In the genomic region with DNA sequence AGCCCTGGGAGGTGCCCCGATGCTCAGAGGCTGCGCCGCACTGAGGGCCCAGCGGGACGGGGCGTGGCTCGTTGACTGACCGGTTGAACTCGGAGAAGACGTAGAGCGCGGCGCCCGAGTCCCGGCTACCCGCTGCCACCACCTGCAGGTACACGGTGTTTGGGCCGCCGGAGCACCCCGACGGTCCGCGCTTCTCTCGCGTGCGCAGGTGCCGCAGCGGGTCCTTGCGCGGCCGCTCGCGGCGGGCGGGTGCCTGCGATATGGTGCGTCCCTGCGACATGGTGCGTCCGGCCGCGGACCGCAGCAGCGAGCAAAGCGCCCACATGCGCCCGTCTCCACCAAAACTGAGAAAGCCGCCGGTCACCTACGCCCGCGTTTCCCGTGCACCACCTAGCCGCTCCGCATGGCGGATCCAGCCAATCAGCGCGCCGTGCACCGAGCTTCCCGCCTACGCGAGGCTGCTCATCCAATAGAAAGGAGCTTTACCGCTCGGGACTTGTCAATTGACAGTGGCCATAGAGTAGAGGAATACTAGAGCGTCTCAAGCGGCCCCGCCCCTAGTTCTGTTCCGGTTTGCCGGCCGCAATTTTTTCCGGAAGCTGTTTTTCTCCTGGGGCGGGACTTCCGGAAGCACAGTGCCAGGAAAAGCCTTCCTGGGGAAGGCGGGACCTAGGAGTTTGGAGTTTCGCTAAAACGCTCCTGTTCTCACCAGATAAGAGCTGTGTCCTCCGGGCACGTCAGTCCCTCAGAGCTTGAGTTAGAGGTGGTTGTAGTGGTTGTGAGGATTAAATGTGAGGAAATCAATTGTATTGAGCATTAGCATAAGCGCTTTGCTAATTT, we compare ENCODE assay signal across 1 cellular context.
TF ChIP-seq lines count a peak whose summit lies in the region.

Gene ELAC2 (minus strand): TSS at position 405 of the 840 bp plus-strand sequence. CDS start 80 bp downstream, at position 325.

TF ChIP-seq in GM12878, 131 proteins besides CTCF, POLR2A, EP300 and RAD21 (continued from another document and continues in another):
- TF ChIP-seq, protein P1, sequence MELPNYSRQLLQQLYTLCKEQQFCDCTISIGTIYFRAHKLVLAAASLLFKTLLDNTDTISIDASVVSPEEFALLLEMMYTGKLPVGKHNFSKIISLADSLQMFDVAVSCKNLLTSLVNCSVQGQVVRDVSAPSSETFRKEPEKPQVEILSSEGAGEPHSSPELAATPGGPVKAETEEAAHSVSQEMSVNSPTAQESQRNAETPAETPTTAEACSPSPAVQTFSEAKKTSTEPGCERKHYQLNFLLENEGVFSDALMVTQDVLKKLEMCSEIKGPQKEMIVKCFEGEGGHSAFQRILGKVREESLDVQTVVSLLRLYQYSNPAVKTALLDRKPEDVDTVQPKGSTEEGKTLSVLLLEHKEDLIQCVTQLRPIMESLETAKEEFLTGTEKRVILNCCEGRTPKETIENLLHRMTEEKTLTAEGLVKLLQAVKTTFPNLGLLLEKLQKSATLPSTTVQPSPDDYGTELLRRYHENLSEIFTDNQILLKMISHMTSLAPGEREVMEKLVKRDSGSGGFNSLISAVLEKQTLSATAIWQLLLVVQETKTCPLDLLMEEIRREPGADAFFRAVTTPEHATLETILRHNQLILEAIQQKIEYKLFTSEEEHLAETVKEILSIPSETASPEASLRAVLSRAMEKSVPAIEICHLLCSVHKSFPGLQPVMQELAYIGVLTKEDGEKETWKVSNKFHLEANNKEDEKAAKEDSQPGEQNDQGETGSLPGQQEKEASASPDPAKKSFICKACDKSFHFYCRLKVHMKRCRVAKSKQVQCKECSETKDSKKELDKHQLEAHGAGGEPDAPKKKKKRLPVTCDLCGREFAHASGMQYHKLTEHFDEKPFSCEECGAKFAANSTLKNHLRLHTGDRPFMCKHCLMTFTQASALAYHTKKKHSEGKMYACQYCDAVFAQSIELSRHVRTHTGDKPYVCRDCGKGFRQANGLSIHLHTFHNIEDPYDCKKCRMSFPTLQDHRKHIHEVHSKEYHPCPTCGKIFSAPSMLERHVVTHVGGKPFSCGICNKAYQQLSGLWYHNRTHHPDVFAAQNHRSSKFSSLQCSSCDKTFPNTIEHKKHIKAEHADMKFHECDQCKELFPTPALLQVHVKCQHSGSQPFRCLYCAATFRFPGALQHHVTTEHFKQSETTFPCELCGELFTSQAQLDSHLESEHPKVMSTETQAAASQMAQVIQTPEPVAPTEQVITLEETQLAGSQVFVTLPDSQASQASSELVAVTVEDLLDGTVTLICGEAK (IDR thresholded peaks at IDR 0.05; ENCODE audit: borderline replicate concordance) = peak; percentile 96
- TF ChIP-seq, protein P2, sequence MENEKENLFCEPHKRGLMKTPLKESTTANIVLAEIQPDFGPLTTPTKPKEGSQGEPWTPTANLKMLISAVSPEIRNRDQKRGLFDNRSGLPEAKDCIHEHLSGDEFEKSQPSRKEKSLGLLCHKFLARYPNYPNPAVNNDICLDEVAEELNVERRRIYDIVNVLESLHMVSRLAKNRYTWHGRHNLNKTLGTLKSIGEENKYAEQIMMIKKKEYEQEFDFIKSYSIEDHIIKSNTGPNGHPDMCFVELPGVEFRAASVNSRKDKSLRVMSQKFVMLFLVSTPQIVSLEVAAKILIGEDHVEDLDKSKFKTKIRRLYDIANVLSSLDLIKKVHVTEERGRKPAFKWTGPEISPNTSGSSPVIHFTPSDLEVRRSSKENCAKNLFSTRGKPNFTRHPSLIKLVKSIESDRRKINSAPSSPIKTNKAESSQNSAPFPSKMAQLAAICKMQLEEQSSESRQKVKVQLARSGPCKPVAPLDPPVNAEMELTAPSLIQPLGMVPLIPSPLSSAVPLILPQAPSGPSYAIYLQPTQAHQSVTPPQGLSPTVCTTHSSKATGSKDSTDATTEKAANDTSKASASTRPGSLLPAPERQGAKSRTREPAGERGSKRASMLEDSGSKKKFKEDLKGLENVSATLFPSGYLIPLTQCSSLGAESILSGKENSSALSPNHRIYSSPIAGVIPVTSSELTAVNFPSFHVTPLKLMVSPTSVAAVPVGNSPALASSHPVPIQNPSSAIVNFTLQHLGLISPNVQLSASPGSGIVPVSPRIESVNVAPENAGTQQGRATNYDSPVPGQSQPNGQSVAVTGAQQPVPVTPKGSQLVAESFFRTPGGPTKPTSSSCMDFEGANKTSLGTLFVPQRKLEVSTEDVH (IDR thresholded peaks at IDR 0.05; ENCODE audit: low read depth, partially characterized antibody) = peak; percentile 89
- TF ChIP-seq BMI1 (IDR thresholded peaks at IDR 0.05; ENCODE audit: borderline replicate concordance) = no peak
- peak; percentile 27; the same call in 1 of the 2 replicates for TF ChIP-seq TBL1XR1 (IDR thresholded peaks at IDR 0.05; ENCODE audit: low read depth, low read length)
- TF ChIP-seq RCOR1 (conservative IDR thresholded peaks at IDR 0.05; ENCODE audit: low read depth, low read length) = no peak
- TF ChIP-seq RBBP5 (conservative IDR thresholded peaks at IDR 0.05) = no peak; the same call in 1 of the 2 replicates
- no peak for TF ChIP-seq ZSCAN29 (IDR thresholded peaks at IDR 0.05)
- no peak; the same call in none of the 2 replicates for TF ChIP-seq SIN3A (IDR thresholded peaks at IDR 0.05; ENCODE audit: low read depth, low read length)
- TF ChIP-seq CUX1 (IDR thresholded peaks at IDR 0.05; ENCODE audit: insufficient replicate concordance, low read depth, low read length) = no peak
- TF ChIP-seq RFX5 (IDR thresholded peaks at IDR 0.05; ENCODE audit: low read depth, low read length) = peak; percentile 56
- TF ChIP-seq NRF1 (conservative IDR thresholded peaks at IDR 0.05; ENCODE audit: low read depth, low read length) = 0 out of 2 replicates have a peak, but pooled peaks have one; percentile 13
- peak; percentile 81 for TF ChIP-seq CREB1 (IDR thresholded peaks at IDR 0.05; ENCODE audit: low read depth)
- TF ChIP-seq SMC3 (IDR thresholded peaks at IDR 0.05; ENCODE audit: borderline replicate concordance, low read length) = no peak
- no peak for TF ChIP-seq SUPT20H (IDR thresholded peaks at IDR 0.05; ENCODE audit: borderline replicate concordance, control insufficient read depth, low read depth, low read length)
- TF ChIP-seq TCF7 (IDR thresholded peaks at IDR 0.05; ENCODE audit: borderline replicate concordance) = no peak
- peak; percentile 86 for TF ChIP-seq TAF1 (IDR thresholded peaks at IDR 0.05; ENCODE audit: borderline replicate concordance, low read depth, low read length)
- peak; percentile 88 for TF ChIP-seq CHD2 (IDR thresholded peaks at IDR 0.05; ENCODE audit: borderline replicate concordance, low read depth, low read length)
- peak; percentile 65; the same call in 1 of the 2 replicates for TF ChIP-seq RELB (IDR thresholded peaks at IDR 0.05; ENCODE audit: low read depth)
- TF ChIP-seq, protein P3, sequence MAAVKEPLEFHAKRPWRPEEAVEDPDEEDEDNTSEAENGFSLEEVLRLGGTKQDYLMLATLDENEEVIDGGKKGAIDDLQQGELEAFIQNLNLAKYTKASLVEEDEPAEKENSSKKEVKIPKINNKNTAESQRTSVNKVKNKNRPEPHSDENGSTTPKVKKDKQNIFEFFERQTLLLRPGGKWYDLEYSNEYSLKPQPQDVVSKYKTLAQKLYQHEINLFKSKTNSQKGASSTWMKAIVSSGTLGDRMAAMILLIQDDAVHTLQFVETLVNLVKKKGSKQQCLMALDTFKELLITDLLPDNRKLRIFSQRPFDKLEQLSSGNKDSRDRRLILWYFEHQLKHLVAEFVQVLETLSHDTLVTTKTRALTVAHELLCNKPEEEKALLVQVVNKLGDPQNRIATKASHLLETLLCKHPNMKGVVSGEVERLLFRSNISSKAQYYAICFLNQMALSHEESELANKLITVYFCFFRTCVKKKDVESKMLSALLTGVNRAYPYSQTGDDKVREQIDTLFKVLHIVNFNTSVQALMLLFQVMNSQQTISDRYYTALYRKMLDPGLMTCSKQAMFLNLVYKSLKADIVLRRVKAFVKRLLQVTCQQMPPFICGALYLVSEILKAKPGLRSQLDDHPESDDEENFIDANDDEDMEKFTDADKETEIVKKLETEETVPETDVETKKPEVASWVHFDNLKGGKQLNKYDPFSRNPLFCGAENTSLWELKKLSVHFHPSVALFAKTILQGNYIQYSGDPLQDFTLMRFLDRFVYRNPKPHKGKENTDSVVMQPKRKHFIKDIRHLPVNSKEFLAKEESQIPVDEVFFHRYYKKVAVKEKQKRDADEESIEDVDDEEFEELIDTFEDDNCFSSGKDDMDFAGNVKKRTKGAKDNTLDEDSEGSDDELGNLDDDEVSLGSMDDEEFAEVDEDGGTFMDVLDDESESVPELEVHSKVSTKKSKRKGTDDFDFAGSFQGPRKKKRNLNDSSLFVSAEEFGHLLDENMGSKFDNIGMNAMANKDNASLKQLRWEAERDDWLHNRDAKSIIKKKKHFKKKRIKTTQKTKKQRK (IDR thresholded peaks at IDR 0.05; ENCODE audit: low read depth, low read length) = peak; percentile 61
- no peak for TF ChIP-seq TARDBP (IDR thresholded peaks at IDR 0.05; ENCODE audit: borderline replicate concordance)
- TF ChIP-seq KLF5 (IDR thresholded peaks at IDR 0.05; ENCODE audit: partially characterized antibody) = peak; percentile 85
- TF ChIP-seq LARP7 (IDR thresholded peaks at IDR 0.05) = peak; percentile 98
- TF ChIP-seq SPI1 (IDR thresholded peaks at IDR 0.05; ENCODE audit: borderline replicate concordance, insufficient read depth, low read depth, low read length) = no peak
- no peak; the same call in 1 of the 2 replicates for TF ChIP-seq FOXK2 (IDR thresholded peaks at IDR 0.05)
- peak; percentile 92 for TF ChIP-seq BACH1 (IDR thresholded peaks at IDR 0.05; ENCODE audit: borderline replicate concordance)
- TF ChIP-seq KAT2A (conservative IDR thresholded peaks at IDR 0.05; ENCODE audit: control insufficient read depth, low read depth, low read length) = no peak
- no peak for TF ChIP-seq CEBPB (IDR thresholded peaks at IDR 0.05; ENCODE audit: borderline replicate concordance in 1 of 2, low read depth in 2 of 2, low read length in 2 of 2)
- TF ChIP-seq MXI1 (IDR thresholded peaks at IDR 0.05; ENCODE audit: low read depth, low read length) = peak; percentile 93
- no peak for TF ChIP-seq PRDM15 (CRISPR knock-in tag; IDR thresholded peaks at IDR 0.05)
- no peak for TF ChIP-seq WRNIP1 (IDR thresholded peaks at IDR 0.05; ENCODE audit: borderline replicate concordance, low read depth, low read length)
- no peak for TF ChIP-seq ZNF384 (IDR thresholded peaks at IDR 0.05; ENCODE audit: borderline replicate concordance, low read depth, low read length)
- TF ChIP-seq STAT1 (conservative IDR thresholded peaks at IDR 0.05) = no peak
